ENCODE assay signal across 17 cellular contexts in the genomic region with DNA sequence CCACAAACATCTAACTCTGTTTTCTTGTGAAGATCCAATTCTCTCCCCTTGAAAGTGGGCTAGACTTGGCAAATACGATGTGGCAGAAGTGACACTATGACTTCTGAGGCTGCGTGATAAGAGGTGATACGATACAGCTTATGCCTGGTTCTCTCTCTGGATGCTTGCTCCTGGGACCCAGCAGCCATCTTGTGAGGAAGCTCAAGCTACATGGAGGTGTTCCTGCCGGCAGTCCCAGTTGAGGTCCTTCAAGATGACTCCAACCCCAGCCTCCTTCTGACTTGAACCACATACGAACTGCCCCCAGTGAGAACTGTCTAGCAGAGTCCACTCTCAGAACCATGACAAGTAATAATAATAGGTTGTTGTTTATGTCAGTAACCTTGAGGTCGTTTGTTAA. TPM values are rescaled to one million over a fixed set of nuclear protein-coding genes. Genes with fewer than 3 reads are reported as not detected.
DNase-seq lines count a peak whose midpoint lies in the region; ATAC-seq, FAIRE-seq and TF ChIP-seq lines count a peak whose summit lies in the region.
"Had no signal": no experiment of that assay in that cellular context is flagged by ENCODE, and none has a peak within 500 bp of the region (broad histone marks: within the 10 kb centered on the region; RNA-seq: fewer than 3 reads in every experiment).

No MANE protein-coding gene starts in this region.

- no peaks in the 10 kb centered on the region for H3K36me3 ChIP-seq in BLaER1 treated with 17β-estradiol and CSF1 and Interleukin-3, amounts not matched to agents 10 nM and 100 nM
- H3K36me3 ChIP-seq in GM12878 (ENCODE audit: control insufficient read depth in 2 of 2, insufficient read depth in 2 of 2, low read length in 1 of 2) (no peaks in the 10 kb centered on the region), osteoblast (ENCODE audit: insufficient read depth, low read length) (no peaks in the 10 kb centered on the region)
- H3K36me3 ChIP-seq: HAP-1 had no signal

- 0 out of 22 replicates have a peak, but pooled peaks cover 0 to 4% (median 0%) of the 10 kb centered on the region in 11 experiments for H3K27me3 ChIP-seq in BLaER1 treated with 17β-estradiol and CSF1 and Interleukin-3, amounts not matched to agents 10 nM and 100 nM
- H3K27me3 ChIP-seq in GM12878 (replicated peaks in 1 of 2; ENCODE audit: control insufficient read depth in 2 of 2, insufficient read depth in 2 of 2, low read length in 1 of 2) = no peaks in the 10 kb centered on the region; a peak in 1 of 4 replicates
- peaks cover 2% of the 10 kb centered on the region for H3K27me3 ChIP-seq in osteoblast (ENCODE audit: insufficient read depth, low read length)

- no TSS peak for BruUV-seq in GM12878 (replicated peaks; lab: Mats Ljungman, UMichigan)

- POLR2A ChIA-PET in GM12878 (lab: Charles Lee) = no interaction called here

- DNase-seq in GM12878 (ENCODE audit: low read depth, low spot score) = no peak
- DNase-seq in HCEC 1CT = no peak
- no peak for DNase-seq in osteoblast (ENCODE audit: insufficient read length, low spot score, missing footprints)
- DNase-seq: CD4-positive, alpha-beta T cell; CD8-positive, alpha-beta memory T cell; DMS 273 treated with DMSO at 0.1 percent for 48 hours; DMS79; GF-D8; GOT3 had no signal

- no peak for TF ChIP-seq RAD21 in Ishikawa (IDR thresholded peaks at IDR 0.05; ENCODE audit: low read depth)
- TF ChIP-seq RAD21 in GM12878 (IDR thresholded peaks at IDR 0.05; ENCODE audit: insufficient read depth, low read depth, low read length) = no peak

- H3K27ac ChIP-seq in BLaER1 treated with 17β-estradiol and CSF1 and Interleukin-3, amounts not matched to agents 10 nM and 100 nM = no peak overlapping the region
- H3K27ac ChIP-seq in GM12878 (ENCODE audit: control insufficient read depth, insufficient read depth) (no peak overlapping the region), osteoblast (ENCODE audit: low read depth, low read length) (no peak overlapping the region)

- no peak for FAIRE-seq in GM12878 (lab: Jason Lieb, UNC)
- FAIRE-seq: D721Med, GM12892, H54 had no signal

- ATAC-seq in GM12878 (no peak), HG02938 (IDR thresholded peaks at IDR 0.05; ENCODE audit: unreplicated experiment) (no peak)

- no peak for TF ChIP-seq CTCF in GM12878 (IDR thresholded peaks at IDR 0.05 in 2 of 3, conservative IDR thresholded peaks at IDR 0.05 in 1 of 3; ENCODE audit: control insufficient read depth in 2 of 3, extremely low read depth in 1 of 3, insufficient read depth in 1 of 3, low read depth in 3 of 3, low read length in 3 of 3)
- TF ChIP-seq CTCF in osteoblast (IDR thresholded peaks at IDR 0.05; ENCODE audit: extremely low read depth, low read depth, low read length) = no peak

- SMC1A ChIA-PET in GM12878 (lab: Charles Lee; ENCODE audit: uncharacterized antibody, unreplicated experiment) = interaction anchor here (1.2 kb wide), 1 partner anchor 10 kb away, joined by 5 read pairs; a partner anchor contains a TSS

- H3K4me2 ChIP-seq in BLaER1 treated with 17β-estradiol and CSF1 and Interleukin-3, amounts not matched to agents 10 nM and 100 nM = peak overlapping the region in 6 of 11 experiments; percentile 31 to 85 (median 70); a peak in 12 of 22 replicates
- H3K4me2 ChIP-seq in GM12878 (ENCODE audit: control insufficient read depth, insufficient read depth) (no peak overlapping the region), osteoblast (ENCODE audit: insufficient read depth, low read length) (no peak overlapping the region)

- peaks cover 5 to 85% (median 48%) of the 10 kb centered on the region in 10 experiments; a peak in 19 of 20 replicates for H3K4me1 ChIP-seq in BLaER1 treated with 17β-estradiol and CSF1 and Interleukin-3, amounts not matched to agents 10 nM and 100 nM
- no peaks in the 10 kb centered on the region for H3K4me1 ChIP-seq in GM12878 (ENCODE audit: control insufficient read depth, insufficient read depth, low read length)
- H3K4me1 ChIP-seq in osteoblast (ENCODE audit: insufficient read depth, low read length) = no peaks in the 10 kb centered on the region
- H3K4me1 ChIP-seq: HAP-1 had no signal

- in situ Hi-C loops in GM12878 (cut with MboI) = no loop called here

- H3K9ac ChIP-seq in BLaER1 treated with 17β-estradiol and CSF1 and Interleukin-3, amounts not matched to agents 10 nM and 100 nM = no peak overlapping the region
- H3K9ac ChIP-seq in GM12878 (ENCODE audit: control insufficient read depth, insufficient read depth, low read length) = no peak overlapping the region

- H4K20me1 ChIP-seq in BLaER1 treated with 17β-estradiol and CSF1 and Interleukin-3, amounts not matched to agents 10 nM and 100 nM = no peaks in the 10 kb centered on the region
- H4K20me1 ChIP-seq in GM12878 (ENCODE audit: control insufficient read depth, insufficient read depth) (no peaks in the 10 kb centered on the region), osteoblast (ENCODE audit: insufficient read depth, low read length) (no peaks in the 10 kb centered on the region)

- RAD21 ChIA-PET in GM12878 (lab: Charles Lee; ENCODE audit: unreplicated experiment) = no interaction called here

- no peak overlapping the region for H2AFZ ChIP-seq in GM12878 (ENCODE audit: control insufficient read depth, low read depth, low read length)
- no peak overlapping the region for H2AFZ ChIP-seq in osteoblast (ENCODE audit: low read length)

- intact Hi-C loops in GM12878 (cut with micrococcal nuclease; ENCODE audit: unreplicated experiment) = no loop called here

- no peak for TF ChIP-seq POLR2A in GM12878 (IDR thresholded peaks at IDR 0.05; ENCODE audit: low read depth, low read length)

- 44% methylated on average over 6 of the region's 6 CpGs for WGBS in GM12878 (ENCODE audit: insufficient coverage, insufficient replicate concordance, low lambda C conversion rate, missing lambda C conversion rate)

- H3K79me2 ChIP-seq in GM12878 (ENCODE audit: control insufficient read depth, insufficient read depth, low read length) (no peaks in the 10 kb centered on the region), osteoblast (ENCODE audit: insufficient read depth, low read length) (no peaks in the 10 kb centered on the region)

- H3K4me3 ChIP-seq in BLaER1 treated with 17β-estradiol and CSF1 and Interleukin-3, amounts not matched to agents 10 nM and 100 nM = no peak overlapping the region
- H3K4me3 ChIP-seq in GM12878 (no peak overlapping the region), osteoblast (ENCODE audit: insufficient read depth, low read length) (no peak overlapping the region)
- H3K4me3 ChIP-seq: HAP-1 had no signal

- peaks cover 5 to 15% (median 12%) of the 10 kb centered on the region in 11 experiments; a peak in 18 of 22 replicates for H3K9me3 ChIP-seq in BLaER1 treated with 17β-estradiol and CSF1 and Interleukin-3, amounts not matched to agents 10 nM and 100 nM (replicated peaks in 1 of 11)
- H3K9me3 ChIP-seq in GM12878 (replicated peaks; ENCODE audit: control insufficient read depth, insufficient read depth, low read length) = no peaks in the 10 kb centered on the region; the same call in 2 of the 3 replicates
- H3K9me3 ChIP-seq in osteoblast (ENCODE audit: low read depth, low read length) = peaks cover 2% of the 10 kb centered on the region
- H3K9me3 ChIP-seq: HAP-1 had no signal

- TF ChIP-seq EP300 in Ishikawa (IDR thresholded peaks at IDR 0.05; ENCODE audit: borderline replicate concordance) = no peak
- TF ChIP-seq EP300 in GM12878 (IDR thresholded peaks at IDR 0.05; ENCODE audit: borderline replicate concordance in 1 of 2, control insufficient read depth in 1 of 2, low read depth in 2 of 2, low read length in 2 of 2) = no peak

- CTCF ChIA-PET in GM12878 (lab: Yijun Ruan, JAX) = no interaction called here

RNA-seq across cellular contexts. Expression of a gene that starts 10.7 kb away (rescaled TPM):
- 8.5 and 10.8 TPM in 2 replicates for total RNA-seq in GM12878 (2013; cell fraction: nucleolus; rRNA removed)
- total RNA-seq in GM12878 (2014; rRNA removed) (14.0 and 17.4 TPM in 2 replicates), GM12878 (2014; rRNA removed; fragmentation: Illumina TruSeq; extraction: Trizol) (5.7 and 6.9 TPM in 2 replicates), GM12878 (2021) (14.3 and 15.0 TPM in 2 replicates), osteoblast (10.3 and 12.7 TPM in 2 replicates)
- polyA plus RNA-seq in GM12878 (2011; ENCODE audit: low read depth) = 0.29 TPM
- polyA plus RNA-seq in GM12878 (2011; rRNA removed) (1.6 and 3.0 TPM in 2 replicates), GM12878 (2014; fragmentation: Illumina TruSeq; extraction: Trizol) (3.5 and 4.7 TPM in 2 replicates), GM12878 (2014; fragmentation: Nextera tagmentation; extraction: Ambion mirVana) (under 1 TPM; 0.27 to 0.31 TPM), GM12878 (2014; rRNA removed) (9.1 and 10.7 TPM in 2 replicates), GM12878 (2016; fragmentation: Nextera tagmentation; extraction: Ambion mirVana) (1 to 10 TPM; 2.4 to 2.7 TPM)
- polyA plus RNA-seq in GM12878 (2011; cell fraction: cytosol; rRNA removed) = 3.7 and 5.4 TPM in 2 replicates
- polyA plus RNA-seq in GM12878 (2011; cell fraction: nucleus; rRNA removed) = 8.4 TPM in 2 replicates
- polyA plus RNA-seq in GM12878 (2012) = 0.85 and 1.00 TPM in 2 replicates
- 5.5 and 9.7 TPM in 2 replicates for polyA minus RNA-seq in GM12878 (2011; rRNA and poly(A)+ RNA removed)
- polyA minus RNA-seq in GM12878 (2011; cell fraction: cytosol; rRNA and poly(A)+ RNA removed) = 3.2 and 5.0 TPM in 2 replicates
- 6.6 and 12.1 TPM in 2 replicates for polyA minus RNA-seq in GM12878 (2011; cell fraction: nucleus; rRNA and poly(A)+ RNA removed)

RNA-seq across cellular contexts. Expression of a gene that starts 50.7 kb away (rescaled TPM):
- 18.2 and 19.6 TPM in 2 replicates for total RNA-seq in GM12878 (2013; cell fraction: nucleolus; rRNA removed)
- total RNA-seq in GM12878 (2014; rRNA removed) = 3.1 and 4.0 TPM in 2 replicates
- total RNA-seq in GM12878 (2014; rRNA removed; fragmentation: Illumina TruSeq; extraction: Trizol) = 3.8 and 4.2 TPM in 2 replicates
- total RNA-seq in GM12878 (2021) = 31.1 and 32.0 TPM in 2 replicates
- polyA plus RNA-seq in GM12878 (2011; ENCODE audit: low read depth) = 5.8 TPM
- polyA plus RNA-seq in GM12878 (2011; rRNA removed) = 0.84 and 2.6 TPM in 2 replicates
- 5.2 and 7.1 TPM in 2 replicates for polyA plus RNA-seq in GM12878 (2011; cell fraction: cytosol; rRNA removed)
- polyA plus RNA-seq in GM12878 (2011; cell fraction: nucleus; rRNA removed) = 10.0 and 20.2 TPM in 2 replicates
- 19.8 and 26.3 TPM in 2 replicates for polyA plus RNA-seq in GM12878 (2012)
- polyA plus RNA-seq in GM12878 (2014; fragmentation: Illumina TruSeq; extraction: Trizol) = 2.7 and 6.4 TPM in 2 replicates
- polyA plus RNA-seq in GM12878 (2014; fragmentation: Nextera tagmentation; extraction: Ambion mirVana) = under 1 TPM; 0.31 to 0.99 TPM
- polyA plus RNA-seq in GM12878 (2014; rRNA removed) = 14.1 and 19.3 TPM in 2 replicates
- 10 to 100 TPM; 19.5 to 21.3 TPM for polyA plus RNA-seq in GM12878 (2016; fragmentation: Nextera tagmentation; extraction: Ambion mirVana)
- polyA minus RNA-seq in GM12878 (2011; rRNA and poly(A)+ RNA removed) = 2.0 and 4.6 TPM in 2 replicates
- polyA minus RNA-seq in GM12878 (2011; cell fraction: cytosol; rRNA and poly(A)+ RNA removed) = 8.5 and 12.0 TPM in 2 replicates
- polyA minus RNA-seq in GM12878 (2011; cell fraction: nucleus; rRNA and poly(A)+ RNA removed) = 2.3 and 5.7 TPM in 2 replicates
- total RNA-seq in osteoblast = 2.7 and 3.3 TPM in 2 replicates
- total RNA-seq: G401 had no signal

RNA-seq across cellular contexts. Expression of a gene that starts 57.2 kb away (rescaled TPM):
- 114 and 131 TPM in 2 replicates for total RNA-seq in GM12878 (2013; cell fraction: nucleolus; rRNA removed)
- total RNA-seq in GM12878 (2014; rRNA removed) (32.3 and 35.7 TPM in 2 replicates), GM12878 (2014; rRNA removed; fragmentation: Illumina TruSeq; extraction: Trizol) (14.9 and 15.2 TPM in 2 replicates), GM12878 (2021) (54.5 and 58.6 TPM in 2 replicates), osteoblast (26.5 and 30.4 TPM in 2 replicates)
- polyA plus RNA-seq in GM12878 (2011; ENCODE audit: low read depth) = 7.2 TPM
- polyA plus RNA-seq in GM12878 (2011; rRNA removed) (4.5 and 10.0 TPM in 2 replicates), GM12878 (2014; fragmentation: Illumina TruSeq; extraction: Trizol) (11.4 and 24.1 TPM in 2 replicates), GM12878 (2014; fragmentation: Nextera tagmentation; extraction: Ambion mirVana) (1 to 10 TPM in 1 of 2 experiments, under 1 TPM in 1; 0.64 to 1.2 TPM), GM12878 (2014; rRNA removed) (31.0 and 40.9 TPM in 2 replicates), GM12878 (2016; fragmentation: Nextera tagmentation; extraction: Ambion mirVana) (10 to 100 TPM; 50.6 to 52.9 TPM)
- polyA plus RNA-seq in GM12878 (2011; cell fraction: cytosol; rRNA removed) = 13.7 and 15.7 TPM in 2 replicates
- polyA plus RNA-seq in GM12878 (2011; cell fraction: nucleus; rRNA removed) = 30.1 and 56.0 TPM in 2 replicates
- 22.3 and 28.0 TPM in 2 replicates for polyA plus RNA-seq in GM12878 (2012)
- polyA minus RNA-seq in GM12878 (2011; rRNA and poly(A)+ RNA removed) = 13.0 and 18.5 TPM in 2 replicates
- polyA minus RNA-seq in GM12878 (2011; cell fraction: cytosol; rRNA and poly(A)+ RNA removed) = 13.9 and 19.4 TPM in 2 replicates
- 23.8 and 35.4 TPM in 2 replicates for polyA minus RNA-seq in GM12878 (2011; cell fraction: nucleus; rRNA and poly(A)+ RNA removed)

Comparison
In these comparisons a context has a peak if more than half of its experiments do, and no peak if none do; other contexts are left out.
1. H3K4me2 ChIP-seq: peak in BLaER1 treated with 17β-estradiol and CSF1 and Interleukin-3, amounts not matched to agents 10 nM and 100 nM (6 of 11); none in GM12878 (single experiment) and osteoblast (single experiment).